31 cellular contexts compared by ENCODE assay signal in genomic region chr22:41267958-41268357, GRCh38. TPM values are rescaled to one million over a fixed set of nuclear protein-coding genes. Genes with fewer than 3 reads are reported as not detected.
"Had no signal": no experiment of that assay in that cellular context is flagged by ENCODE, and none has a peak within 500 bp of the region (broad histone marks: within the 10 kb centered on the region; RNA-seq: fewer than 3 reads in every experiment).

No MANE protein-coding gene starts in this region.

- H3K4me3 Mint-ChIP-seq: activated B cell treated with CpG ODN at 0.5 μM for 24 hours; activated CD8-positive, alpha-beta T cell treated with anti-CD3 and anti-CD28 coated beads for 36 hours; activated naive CD4-positive, alpha-beta T cell treated with anti-CD3 and anti-CD28 coated beads, Interleukin-2, amount 10 ng/mL, durations not matched to agents 7 days and 5 days; activated naive CD8-positive, alpha-beta T cell treated with anti-CD3 and anti-CD28 coated beads, Interleukin-2, amount 10 ng/mL, durations not matched to agents 7 days and 5 days; activated T-helper 1 cell treated with anti-CD3 and anti-CD28 coated beads, Interleukin-12 subunit alpha, Interleukin-12 subunit beta, Interleukin-2, Interleukin-4 antibody, amounts not matched to agents 30 ng/mL and 10 ng/mL and 1 ng/mL, durations not matched to agents 14 hours and 24 hours and 36 hours; brain; T-helper 2 cell treated with Interferon-gamma antibody and Interleukin-4, amounts not matched to agents 5 μg/mL and 100 μg/mL, for 36 hours had no signal

- H3K9me3 Mint-ChIP-seq: activated B cell treated with CpG ODN at 0.5 μM for 24 hours; activated CD8-positive, alpha-beta T cell treated with anti-CD3 and anti-CD28 coated beads for 36 hours; activated naive CD4-positive, alpha-beta T cell treated with anti-CD3 and anti-CD28 coated beads, Interleukin-2, amount 10 ng/mL, durations not matched to agents 7 days and 5 days; activated naive CD4-positive, alpha-beta T cell treated with anti-CD3 and anti-CD28 coated beads, Interleukin-2, amount 50 U/mL, for 72 hours; activated naive CD8-positive, alpha-beta T cell treated with anti-CD3 and anti-CD28 coated beads, Interleukin-2, amount 10 ng/mL, durations not matched to agents 7 days and 5 days; activated T-helper 1 cell treated with anti-CD3 and anti-CD28 coated beads, Interleukin-12 subunit alpha, Interleukin-12 subunit beta, Interleukin-2, Interleukin-4 antibody, amounts not matched to agents 30 ng/mL and 10 ng/mL and 1 ng/mL, durations not matched to agents 14 hours and 24 hours and 36 hours; activated T-helper 2 cell treated with anti-CD3 and anti-CD28 coated beads, Interferon-gamma antibody, Interleukin-2, Interleukin-4, amounts not matched to agents 10 μg/mL and 5 μg/mL and 100 μg/mL, durations not matched to agents 14 hours and 24 hours and 36 hours; brain; T-helper 2 cell treated with Interferon-gamma antibody and Interleukin-4, amounts not matched to agents 5 μg/mL and 100 μg/mL, for 36 hours had no signal

- H3K4me1 ChIP-seq: ascending aorta, colonic mucosa had no signal

- DNase-seq: activated B cell treated with CpG ODN at 0.5 μM for 24 hours; activated CD4-positive, alpha-beta T cell treated with anti-CD3 and anti-CD28 coated beads for 48 hours; activated CD4-positive, alpha-beta T cell treated with anti-CD3 and anti-CD28 coated beads, Interleukin-2, amount 50 U/mL, for 1 hour; activated CD4-positive, alpha-beta T cell treated with anti-CD3 and anti-CD28 coated beads, Interleukin-2, amount 50 U/mL, for 48 hours; activated CD8-positive, alpha-beta memory T cell treated with anti-CD3 and anti-CD28 coated beads for 24 hours; activated CD8-positive, alpha-beta T cell treated with anti-CD3 and anti-CD28 coated beads for 36 hours; activated effector memory CD4-positive, alpha-beta T cell treated with anti-CD3 and anti-CD28 coated beads, Interleukin-2, amount 50 U/mL, for 16 hours; activated naive CD4-positive, alpha-beta T cell treated with anti-CD3 and anti-CD28 coated beads, Interleukin-2, amount 10 ng/mL, durations not matched to agents 7 days and 5 days; activated naive CD8-positive, alpha-beta T cell treated with anti-CD3 and anti-CD28 coated beads, Interleukin-2, amount 10 ng/mL, durations not matched to agents 7 days and 5 days; activated T-cell treated with anti-CD3 and anti-CD28 coated beads, Interleukin-2, amount 50 U/mL, for 1 hour; activated T-cell treated with anti-CD3 and anti-CD28 coated beads, Interleukin-2, amount 50 U/mL, for 48 hours; central memory CD4-positive, alpha-beta T cell; cerebellar nuclear complex; colonic mucosa; effector CD8-positive, alpha-beta T cell; foreskin fibroblast; head of caudate nucleus; T-helper 1 cell; T-helper 17 cell; T1000; WERI-Rb-1 had no signal

- H3K9me3 ChIP-seq: ascending aorta, breast epithelium, colonic mucosa had no signal

- ATAC-seq: activated CD4-positive, CD25-positive, alpha-beta regulatory T cell treated with anti-CD3 and anti-CD28 coated beads, Interleukin-2, amount 50 U/mL, for 24 hours; activated CD8-positive, alpha-beta T cell treated with anti-CD3 and anti-CD28 coated beads for 36 hours; activated naive CD4-positive, alpha-beta T cell treated with anti-CD3 and anti-CD28 coated beads, Interleukin-2, amount 50 U/mL, for 72 hours; esophagus mucosa; T-helper 17 cell had no signal

- H3K4me1 Mint-ChIP-seq: activated B cell treated with CpG ODN at 0.5 μM for 24 hours; activated naive CD4-positive, alpha-beta T cell treated with anti-CD3 and anti-CD28 coated beads, Interleukin-2, amount 10 ng/mL, durations not matched to agents 7 days and 5 days; activated naive CD8-positive, alpha-beta T cell treated with anti-CD3 and anti-CD28 coated beads, Interleukin-2, amount 10 ng/mL, durations not matched to agents 7 days and 5 days; brain had no signal

- H3K27ac ChIP-seq: ascending aorta, breast epithelium, cardiac muscle cell, colonic mucosa, WERI-Rb-1 had no signal

- H3K27me3 ChIP-seq: ascending aorta, breast epithelium, cardiac muscle cell, colonic mucosa had no signal

- H3K4me3 ChIP-seq: ascending aorta, breast epithelium, cardiac muscle cell, colonic mucosa had no signal

- H3K27me3 Mint-ChIP-seq: activated B cell treated with CpG ODN at 0.5 μM for 24 hours; activated CD8-positive, alpha-beta T cell treated with anti-CD3 and anti-CD28 coated beads for 36 hours; activated naive CD4-positive, alpha-beta T cell treated with anti-CD3 and anti-CD28 coated beads, Interleukin-2, amount 10 ng/mL, durations not matched to agents 7 days and 5 days; activated naive CD8-positive, alpha-beta T cell treated with anti-CD3 and anti-CD28 coated beads, Interleukin-2, amount 10 ng/mL, durations not matched to agents 7 days and 5 days; brain; T-helper 17 cell had no signal

- H3K27ac Mint-ChIP-seq: activated B cell treated with CpG ODN at 0.5 μM for 24 hours; activated CD8-positive, alpha-beta T cell treated with anti-CD3 and anti-CD28 coated beads for 36 hours; activated naive CD4-positive, alpha-beta T cell treated with anti-CD3 and anti-CD28 coated beads, Interleukin-2, amount 10 ng/mL, durations not matched to agents 7 days and 5 days; activated naive CD4-positive, alpha-beta T cell treated with anti-CD3 and anti-CD28 coated beads, Interleukin-2, amount 50 U/mL, for 72 hours; activated naive CD8-positive, alpha-beta T cell treated with anti-CD3 and anti-CD28 coated beads, Interleukin-2, amount 10 ng/mL, durations not matched to agents 7 days and 5 days; activated T-helper 1 cell treated with anti-CD3 and anti-CD28 coated beads, Interleukin-12 subunit alpha, Interleukin-12 subunit beta, Interleukin-2, Interleukin-4 antibody, amounts not matched to agents 30 ng/mL and 10 ng/mL and 1 ng/mL, durations not matched to agents 14 hours and 24 hours and 36 hours; activated T-helper 2 cell treated with anti-CD3 and anti-CD28 coated beads, Interferon-gamma antibody, Interleukin-2, Interleukin-4, amounts not matched to agents 10 μg/mL and 5 μg/mL and 100 μg/mL, durations not matched to agents 14 hours and 24 hours and 36 hours; brain; T-helper 17 cell had no signal

RNA-seq across cellular contexts. Expression of gene CHADL, which starts 27.2 kb away (rescaled TPM):
- total RNA-seq: activated B cell treated with CpG ODN at 0.5 μM for 24 hours, ascending aorta had no signal
